In genomic region chr20:57352305-57352704, GRCh38 we compare ENCODE assay signal across 11 cellular contexts. TPM values are rescaled to one million over a fixed set of nuclear protein-coding genes. Genes with fewer than 3 reads are reported as not detected.
DNase-seq lines count a peak whose midpoint lies in the region.
"Had no signal": no experiment of that assay in that cellular context is flagged by ENCODE, and none has a peak within 500 bp of the region (broad histone marks: within the 10 kb centered on the region; RNA-seq: fewer than 3 reads in every experiment).

No MANE protein-coding gene starts in this region.

- H3K27ac ChIP-seq in iPS-18a (ENCODE audit: low read length): no peak overlapping the region
- H3K27ac ChIP-seq in thymus (ENCODE audit: low read depth): no peak overlapping the region

- H3K4me1 ChIP-seq in iPS-18a (ENCODE audit: control insufficient read depth, low read depth, low read length): peaks cover 7% of the 10 kb centered on the region
- H3K4me1 ChIP-seq in thymus (ENCODE audit: control insufficient read depth, insufficient read depth, low read length): peaks cover 9% of the 10 kb centered on the region

- peaks cover 23% of the 10 kb centered on the region for H3K36me3 Mint-ChIP-seq in activated naive CD4-positive, alpha-beta T cell treated with anti-CD3 and anti-CD28 coated beads, Interleukin-2, amount 50 U/mL, for 24 hours
- H3K36me3 Mint-ChIP-seq in activated T-helper 2 cell treated with anti-CD3 and anti-CD28 coated beads, Interferon-gamma antibody, Interleukin-2, Interleukin-4, amounts not matched to agents 10 μg/mL and 5 μg/mL and 100 μg/mL, durations not matched to agents 14 hours and 24 hours and 36 hours (ENCODE audit: low read depth): peaks cover 44% of the 10 kb centered on the region

- H3K36me3 ChIP-seq in iPS-18a (ENCODE audit: control insufficient read depth, low read depth, low read length) (peaks cover 27% of the 10 kb centered on the region), thymus (ENCODE audit: control insufficient read depth, insufficient read depth) (peaks cover 23% of the 10 kb centered on the region)

- H3K4me3 Mint-ChIP-seq in activated naive CD4-positive, alpha-beta T cell treated with anti-CD3 and anti-CD28 coated beads, Interleukin-2, amount 50 U/mL, for 24 hours: peak overlapping the region; percentile 97
- peak overlapping the region; percentile 93 for H3K4me3 Mint-ChIP-seq in activated T-helper 2 cell treated with anti-CD3 and anti-CD28 coated beads, Interferon-gamma antibody, Interleukin-2, Interleukin-4, amounts not matched to agents 10 μg/mL and 5 μg/mL and 100 μg/mL, durations not matched to agents 14 hours and 24 hours and 36 hours (ENCODE audit: low read depth)

- WGBS in thymus: 89% methylated on average over 6 of the region's 6 CpGs

- peaks cover 41% of the 10 kb centered on the region for H3K4me1 Mint-ChIP-seq in activated naive CD4-positive, alpha-beta T cell treated with anti-CD3 and anti-CD28 coated beads, Interleukin-2, amount 50 U/mL, for 24 hours
- peaks cover 24% of the 10 kb centered on the region for H3K4me1 Mint-ChIP-seq in activated T-helper 2 cell treated with anti-CD3 and anti-CD28 coated beads, Interferon-gamma antibody, Interleukin-2, Interleukin-4, amounts not matched to agents 10 μg/mL and 5 μg/mL and 100 μg/mL, durations not matched to agents 14 hours and 24 hours and 36 hours (ENCODE audit: low read depth)

- H3K4me3 ChIP-seq in iPS-18a (ENCODE audit: low read length) (peak overlapping the region; percentile 90), thymus (ENCODE audit: low read length) (peak overlapping the region; percentile 74)

- H3K27me3 Mint-ChIP-seq in activated naive CD4-positive, alpha-beta T cell treated with anti-CD3 and anti-CD28 coated beads, Interleukin-2, amount 50 U/mL, for 24 hours: peaks cover 3% of the 10 kb centered on the region
- H3K27me3 Mint-ChIP-seq in activated T-helper 2 cell treated with anti-CD3 and anti-CD28 coated beads, Interferon-gamma antibody, Interleukin-2, Interleukin-4, amounts not matched to agents 10 μg/mL and 5 μg/mL and 100 μg/mL, durations not matched to agents 14 hours and 24 hours and 36 hours (ENCODE audit: low read depth): peaks cover 6% of the 10 kb centered on the region

- no peaks in the 10 kb centered on the region for H3K9me3 ChIP-seq in iPS-18a (ENCODE audit: control insufficient read depth, low read depth, low read length)
- H3K9me3 ChIP-seq in thymus (ENCODE audit: control insufficient read depth): no peaks in the 10 kb centered on the region

- H3K27ac Mint-ChIP-seq in activated naive CD4-positive, alpha-beta T cell treated with anti-CD3 and anti-CD28 coated beads, Interleukin-2, amount 50 U/mL, for 24 hours: no peak overlapping the region
- H3K27ac Mint-ChIP-seq in activated T-helper 2 cell treated with anti-CD3 and anti-CD28 coated beads, Interferon-gamma antibody, Interleukin-2, Interleukin-4, amounts not matched to agents 10 μg/mL and 5 μg/mL and 100 μg/mL, durations not matched to agents 14 hours and 24 hours and 36 hours: peak overlapping the region; percentile 24

- no peaks in the 10 kb centered on the region for H3K27me3 ChIP-seq in iPS-18a (ENCODE audit: control insufficient read depth, insufficient read depth, low read length)
- H3K27me3 ChIP-seq in thymus (ENCODE audit: control insufficient read depth, insufficient read depth): peaks cover 8% of the 10 kb centered on the region

- DNase-seq in activated naive CD4-positive, alpha-beta T cell treated with anti-CD3 and anti-CD28 coated beads, Interleukin-2, amount 50 U/mL, for 16 hours: no peak
- DNase-seq in activated T-helper 2 cell treated with anti-CD3 and anti-CD28 coated beads, Interferon-gamma antibody, Interleukin-2, Interleukin-4, amounts not matched to agents 10 μg/mL and 5 μg/mL and 100 μg/mL, durations not matched to agents 14 hours and 24 hours and 36 hours (ENCODE audit: low spot score): no peak
- DNase-seq in globus pallidus (ENCODE audit: low spot score) (no peak), NCI-H1436 (lab: John Stamatoyannopoulos, UW) (no peak)
- no peak for DNase-seq in stimulated activated CD4-positive, alpha-beta T cell treated with anti-CD3 and anti-CD28 coated beads, Interleukin-4, amount 100 ng/mL, for 1 hour

- H3K9me3 Mint-ChIP-seq in activated naive CD4-positive, alpha-beta T cell treated with anti-CD3 and anti-CD28 coated beads, Interleukin-2, amount 50 U/mL, for 24 hours: no peaks in the 10 kb centered on the region
- no peaks in the 10 kb centered on the region for H3K9me3 Mint-ChIP-seq in activated T-helper 2 cell treated with anti-CD3 and anti-CD28 coated beads, Interferon-gamma antibody, Interleukin-2, Interleukin-4, amounts not matched to agents 10 μg/mL and 5 μg/mL and 100 μg/mL, durations not matched to agents 14 hours and 24 hours and 36 hours

- H3K9ac ChIP-seq in iPS-18a (ENCODE audit: low read length): no peak overlapping the region

- intact Hi-C loops in activated T-helper 2 cell treated with anti-CD3 and anti-CD28 coated beads, Interferon-gamma antibody, Interleukin-2, Interleukin-4, amounts not matched to agents 10 μg/mL and 5 μg/mL and 100 μg/mL, durations not matched to agents 14 hours and 24 hours and 36 hours (cut with micrococcal nuclease): no loop called here

RNA-seq across cellular contexts. Expression of gene RAE1, which starts 1.2 kb away (rescaled TPM):
- 46.8 and 48.1 TPM in 2 replicates for total RNA-seq in activated T-helper 2 cell treated with anti-CD3 and anti-CD28 coated beads, Interferon-gamma antibody, Interleukin-2, Interleukin-4, amounts not matched to agents 10 μg/mL and 5 μg/mL and 100 μg/mL, durations not matched to agents 14 hours and 24 hours and 36 hours
- 22.3 TPM for polyA plus RNA-seq in thymus

RNA-seq across cellular contexts. Expression of gene SPO11, which starts 22.7 kb away (rescaled TPM):
- total RNA-seq in activated T-helper 2 cell treated with anti-CD3 and anti-CD28 coated beads, Interferon-gamma antibody, Interleukin-2, Interleukin-4, amounts not matched to agents 10 μg/mL and 5 μg/mL and 100 μg/mL, durations not matched to agents 14 hours and 24 hours and 36 hours: not detected in 2 replicates
- polyA plus RNA-seq in thymus: not detected
- total RNA-seq: cardiac septum, myocyte, SK-MEL-5 had no signal

RNA-seq across cellular contexts. Expression of gene RBM38, which starts 38.9 kb away (rescaled TPM):
- total RNA-seq in activated T-helper 2 cell treated with anti-CD3 and anti-CD28 coated beads, Interferon-gamma antibody, Interleukin-2, Interleukin-4, amounts not matched to agents 10 μg/mL and 5 μg/mL and 100 μg/mL, durations not matched to agents 14 hours and 24 hours and 36 hours: 88.9 and 89.5 TPM in 2 replicates
- polyA plus RNA-seq in thymus: 84.6 TPM
